Comparison of ENCODE assay signal across 8 cellular contexts in genomic region chr1:234608720-234609527, GRCh38. TPM values are rescaled to one million over a fixed set of nuclear protein-coding genes. Genes with fewer than 3 reads are reported as not detected.
A peak's percentile ranks its signal among the peaks of the same experiment; 100 is the strongest.
DNase-seq lines count a peak whose midpoint lies in the region; ATAC-seq and TF ChIP-seq lines count a peak whose summit lies in the region.

No MANE protein-coding gene starts in this region.

- H3K27me3 Mint-ChIP-seq in glutamatergic neuron (ENCODE audit: unreplicated experiment): peaks cover 40% of the 10 kb centered on the region

- DNase-seq in Panc1 (ENCODE audit: low read depth, low spot score) (no peak), glutamatergic neuron (peak; percentile 56), putamen (ENCODE audit: low spot score) (peak; percentile 54), COLO829 (ENCODE audit: low spot score) (no peak), NCI-H510A (lab: John Stamatoyannopoulos, UW) (no peak)
- DNase-seq in activated gamma-delta T cell treated with anti-CD3 and anti-CD28 coated beads, Interleukin-2, amount 50 U/mL, for 16 hours (ENCODE audit: low read depth): peak; percentile 51

- CTCF ChIA-PET in Panc1 (lab: Charles Lee): interaction anchor here (0.7 kb wide), 1 partner anchor 10 kb away, joined by 4 read pairs; no protein-coding TSS in a partner anchor

- peaks cover 26% of the 10 kb centered on the region for H3K4me1 Mint-ChIP-seq in glutamatergic neuron (ENCODE audit: low read depth, unreplicated experiment)

- intact Hi-C loops in Panc1 (cut with micrococcal nuclease; ENCODE audit: unreplicated experiment): no loop called here

- H3K27ac ChIP-seq in Panc1 (ENCODE audit: low read length): peak overlapping the region; percentile 99

- H3K9me3 Mint-ChIP-seq in glutamatergic neuron (ENCODE audit: unreplicated experiment): peaks cover 46% of the 10 kb centered on the region

- H3K4me3 ChIP-seq in Panc1 (ENCODE audit: low read depth in 2 of 2, low read length in 2 of 2): peak overlapping the region; percentile 96 to 100

- in situ Hi-C loops in Panc1 (cut with HindIII; ENCODE audit: low pct_unique_long_range_greater_than_20kb, low sequenced_read_pairs): loop anchor here (25.0 kb wide), 1 partner anchor 353 kb away; no protein-coding TSS in a partner anchor

- POLR2A ChIA-PET in Panc1 (lab: Charles Lee): interaction anchor here (0.6 to 0.7 kb wide), 3 partner anchors 9 to 340 kb away, joined by 3 to 5 read pairs (median 5); no protein-coding TSS in a partner anchor

- no peak overlapping the region for H3K27ac Mint-ChIP-seq in glutamatergic neuron (ENCODE audit: unreplicated experiment)

- no peaks in the 10 kb centered on the region for H3K27me3 ChIP-seq in Panc1 (ENCODE audit: control insufficient read depth, insufficient read depth, low read length)

- H3K36me3 ChIP-seq in Panc1 (ENCODE audit: control insufficient read depth, insufficient read depth, low read length): peaks cover 30% of the 10 kb centered on the region

- BruUV-seq in Panc1 (replicated peaks; lab: Mats Ljungman, UMichigan): no TSS peak

- H3K36me3 Mint-ChIP-seq in glutamatergic neuron (ENCODE audit: unreplicated experiment): peaks cover 38% of the 10 kb centered on the region

- no peak; the same call in 1 of the 2 replicates for TF ChIP-seq CTCF in Panc1 (IDR thresholded peaks at IDR 0.05)
- no peak for TF ChIP-seq CTCF in glutamatergic neuron (IDR thresholded peaks at IDR 0.05; ENCODE audit: partially characterized antibody, unreplicated experiment)

- H3K4me1 ChIP-seq in Panc1 (ENCODE audit: control insufficient read depth, insufficient read depth, low read length): peaks cover 28% of the 10 kb centered on the region

- ATAC-seq in GM19035 (IDR thresholded peaks at IDR 0.05; ENCODE audit: unreplicated experiment) (peak; percentile 8), Panc1 (peak; percentile 8), GM19351 (IDR thresholded peaks at IDR 0.05; ENCODE audit: unreplicated experiment) (no peak)

- no peak overlapping the region for H3K4me3 Mint-ChIP-seq in glutamatergic neuron (ENCODE audit: unreplicated experiment)

- no peaks in the 10 kb centered on the region for H3K9me3 ChIP-seq in Panc1 (ENCODE audit: control insufficient read depth, insufficient read depth, low read depth, low read length)

RNA-seq across cellular contexts. Expression of gene IRF2BP2, which starts 1.1 kb away (rescaled TPM):
- total RNA-seq in Panc1 (2021; ENCODE audit: unreplicated experiment): 187 TPM
- 155 TPM for polyA plus RNA-seq in Panc1 (2012; ENCODE audit: insufficient read length)
- 199 TPM for total RNA-seq in glutamatergic neuron (ENCODE audit: unreplicated experiment)

Comparison
In these comparisons a context has a peak if more than half of its experiments do, and no peak if none do; other contexts are left out.
1. DNase-seq: peak in activated gamma-delta T cell treated with anti-CD3 and anti-CD28 coated beads, Interleukin-2, amount 50 U/mL, for 16 hours (single experiment), glutamatergic neuron (single experiment) and putamen (single experiment); none in Panc1 (single experiment), COLO829 (single experiment) and NCI-H510A (single experiment).